ENCODE assay signal across 27 cellular contexts in the genomic region with DNA sequence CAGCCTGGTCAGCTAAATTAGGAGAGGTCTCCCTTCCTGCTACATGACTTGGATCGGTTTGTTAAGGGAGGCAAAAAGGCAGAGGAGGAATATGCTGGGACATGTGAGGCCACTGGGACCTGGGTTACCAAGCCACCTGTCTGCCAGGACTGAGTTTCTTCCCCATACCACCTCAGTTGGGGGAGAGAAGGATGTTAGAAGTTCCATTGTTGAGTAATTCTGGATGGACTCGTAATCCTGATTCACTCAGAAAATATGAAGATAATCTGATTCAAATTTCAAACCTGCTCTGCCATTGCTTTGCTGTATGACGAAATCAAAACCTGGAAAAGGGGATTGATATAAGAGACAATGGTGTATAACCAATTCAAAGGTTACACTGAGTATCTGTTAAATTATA.
DNase-seq lines count a peak whose midpoint lies in the region; FAIRE-seq and TF ChIP-seq lines count a peak whose summit lies in the region.
"Had no signal": no experiment of that assay in that cellular context is flagged by ENCODE, and none has a peak within 500 bp of the region (broad histone marks: within the 10 kb centered on the region; RNA-seq: fewer than 3 reads in every experiment).

No MANE protein-coding gene starts in this region.

- H4K20me1 ChIP-seq in astrocyte (ENCODE audit: insufficient read depth, low read length): no peaks in the 10 kb centered on the region

- no peaks in the 10 kb centered on the region for H3K9me3 ChIP-seq in astrocyte (ENCODE audit: insufficient read depth, low read depth, low read length)
- H3K9me3 ChIP-seq: lower lobe of right lung had no signal

- H3K27ac Mint-ChIP-seq in astrocyte (ENCODE audit: unreplicated experiment): no peak overlapping the region
- H3K27ac Mint-ChIP-seq in osteocyte (ENCODE audit: unreplicated experiment): no peak overlapping the region
- H3K27ac Mint-ChIP-seq: activated CD8-positive, alpha-beta T cell treated with anti-CD3 and anti-CD28 coated beads, Interleukin-2, amount 10 ng/mL, durations not matched to agents 7 days and 5 days; CD4-positive, CD25-positive, alpha-beta regulatory T cell; IgD-negative memory B cell; progenitor cell of endocrine pancreas had no signal

- no peak overlapping the region for H3K4me3 ChIP-seq in astrocyte (ENCODE audit: insufficient read depth, low read depth, low read length)
- no peak overlapping the region for H3K4me3 ChIP-seq in foreskin fibroblast (ENCODE audit: low read depth in 1 of 2, low read length in 2 of 2)
- H3K4me3 ChIP-seq: lower lobe of right lung, skin epidermis had no signal

- H3K27me3 Mint-ChIP-seq in astrocyte (ENCODE audit: low read depth, unreplicated experiment): no peaks in the 10 kb centered on the region
- H3K27me3 Mint-ChIP-seq in osteocyte (ENCODE audit: unreplicated experiment): no peaks in the 10 kb centered on the region
- H3K27me3 Mint-ChIP-seq: CD4-positive, CD25-positive, alpha-beta regulatory T cell; IgD-negative memory B cell; progenitor cell of endocrine pancreas had no signal

- H3K9ac ChIP-seq in astrocyte (ENCODE audit: low read length): no peak overlapping the region

- DNase-seq in AG08396 (ENCODE audit: low spot score): peak; percentile 6
- peak; percentile 56 for DNase-seq in HS-5 (ENCODE audit: low read depth)
- DNase-seq in astrocyte (ENCODE audit: low read depth): peak; percentile 12
- peak; percentile 14 to 48 for DNase-seq in foreskin fibroblast
- DNase-seq in osteocyte (ENCODE audit: extremely low spot score, unreplicated experiment): no peak
- no peak for DNase-seq in D341Med (ENCODE audit: low spot score)
- no peak for DNase-seq in NCI-H1105 (lab: John Stamatoyannopoulos, UW)
- DNase-seq in activated gamma-delta T cell treated with Interleukin-2 at 50 U/mL for 16 hours: no peak
- DNase-seq: ACHN; activated CD8-positive, alpha-beta T cell treated with anti-CD3 and anti-CD28 coated beads, Interleukin-2, amount 10 ng/mL, durations not matched to agents 7 days and 5 days; amygdala; caudate nucleus; CD4-positive, CD25-positive, alpha-beta regulatory T cell; dermis blood vessel endothelial cell; DMS 273 treated with DMSO at 0.1 percent for 48 hours; kidney; lower lobe of right lung; NCI-H1694; NCI-H69; SHP77 treated with DMSO at 0.1 percent for 48 hours; stimulated activated CD4-positive, alpha-beta T cell treated with anti-CD3 and anti-CD28 coated beads, Interleukin-1b, Interleukin-23, amount 100 ng/mL, for 48 hours; substantia nigra had no signal

- no peak overlapping the region for H3K4me3 Mint-ChIP-seq in astrocyte (ENCODE audit: unreplicated experiment)
- H3K4me3 Mint-ChIP-seq in osteocyte (ENCODE audit: unreplicated experiment): no peak overlapping the region
- H3K4me3 Mint-ChIP-seq: activated CD8-positive, alpha-beta T cell treated with anti-CD3 and anti-CD28 coated beads, Interleukin-2, amount 10 ng/mL, durations not matched to agents 7 days and 5 days; CD4-positive, CD25-positive, alpha-beta regulatory T cell; IgD-negative memory B cell had no signal

- no peak overlapping the region for H3K27ac ChIP-seq in astrocyte (ENCODE audit: low read depth, low read length)
- H3K27ac ChIP-seq: lower lobe of right lung, skin epidermis had no signal

- H3K36me3 Mint-ChIP-seq in astrocyte (ENCODE audit: low read depth, unreplicated experiment): no peaks in the 10 kb centered on the region
- no peaks in the 10 kb centered on the region for H3K36me3 Mint-ChIP-seq in osteocyte (ENCODE audit: unreplicated experiment)
- H3K36me3 Mint-ChIP-seq: CD4-positive, CD25-positive, alpha-beta regulatory T cell had no signal

- H3K4me1 Mint-ChIP-seq in astrocyte (ENCODE audit: low read depth, unreplicated experiment): no peaks in the 10 kb centered on the region
- no peaks in the 10 kb centered on the region for H3K4me1 Mint-ChIP-seq in osteocyte (ENCODE audit: unreplicated experiment)
- H3K4me1 Mint-ChIP-seq: CD4-positive, CD25-positive, alpha-beta regulatory T cell; IgD-negative memory B cell had no signal

- H3K4me1 ChIP-seq in astrocyte (ENCODE audit: insufficient read depth, low read length): no peaks in the 10 kb centered on the region
- H3K4me1 ChIP-seq: lower lobe of right lung had no signal

- no peak overlapping the region for H3K4me2 ChIP-seq in astrocyte (ENCODE audit: low read length)

- H3K36me3 ChIP-seq in astrocyte (ENCODE audit: insufficient read depth, low read length): no peaks in the 10 kb centered on the region
- H3K36me3 ChIP-seq: lower lobe of right lung had no signal

- H3K79me2 ChIP-seq in astrocyte (ENCODE audit: insufficient read depth, low read length): no peaks in the 10 kb centered on the region

- H3K27me3 ChIP-seq in astrocyte (ENCODE audit: insufficient read depth, low read length): no peaks in the 10 kb centered on the region

- H3K9me3 Mint-ChIP-seq in astrocyte (ENCODE audit: unreplicated experiment) (no peaks in the 10 kb centered on the region), osteocyte (ENCODE audit: unreplicated experiment) (peaks cover 4% of the 10 kb centered on the region)

- TF ChIP-seq CTCF in astrocyte (IDR thresholded peaks at IDR 0.05; ENCODE audit: insufficient read depth, low read depth, low read length) (no peak), foreskin fibroblast (IDR thresholded peaks at IDR 0.05; ENCODE audit: low read depth, low read length) (no peak), osteocyte (IDR thresholded peaks at IDR 0.05) (no peak)

- FAIRE-seq in astrocyte (lab: Jason Lieb, UNC): peak; percentile 77
- FAIRE-seq: frontal cortex, G401.6, kidney had no signal

- H2AFZ ChIP-seq in astrocyte (ENCODE audit: low read depth, low read length): no peak overlapping the region

Comparison
In these comparisons a context has a peak if more than half of its experiments do, and no peak if none do; other contexts are left out.
1. DNase-seq: peak in AG08396 (single experiment), HS-5 (single experiment), astrocyte (single experiment) and foreskin fibroblast (2 of 2); none in osteocyte (single experiment), D341Med (single experiment), NCI-H1105 (single experiment) and activated gamma-delta T cell treated with Interleukin-2 at 50 U/mL for 16 hours (single experiment).